18 cellular contexts compared by ENCODE assay signal in the genomic region with DNA sequence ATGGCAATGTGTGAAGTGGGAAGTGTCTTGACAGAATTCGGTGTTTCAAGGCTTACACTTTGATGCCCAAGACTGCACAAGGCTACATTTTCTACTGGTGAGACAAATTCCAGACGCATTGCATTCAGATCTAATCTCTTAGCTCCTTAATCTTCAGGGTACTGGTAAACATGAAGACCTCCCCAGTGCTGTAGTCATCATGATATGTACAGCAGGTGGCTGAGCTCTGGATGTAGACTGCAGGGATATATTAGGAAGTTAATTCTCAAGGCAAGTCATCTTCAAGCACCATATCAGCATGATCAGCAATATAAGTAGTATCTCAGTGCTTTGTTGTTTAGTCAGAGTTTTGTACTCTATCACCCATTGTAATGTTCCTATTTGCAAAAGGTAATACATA.
DNase-seq lines count a peak whose midpoint lies in the region; ATAC-seq, FAIRE-seq and TF ChIP-seq lines count a peak whose summit lies in the region.
"Had no signal": no experiment of that assay in that cellular context is flagged by ENCODE, and none has a peak within 500 bp of the region (broad histone marks: within the 10 kb centered on the region; RNA-seq: fewer than 3 reads in every experiment).

No MANE protein-coding gene starts in this region.

- WGBS in K562 (ENCODE audit: insufficient coverage, low coverage, missing lambda C conversion rate) = 65% methylated on average over 2 of the region's 2 CpGs

- CTCF ChIA-PET in T-cell (lab: Charles Lee) (interaction anchor here (0.5 to 6.4 kb wide), 20 partner anchors 10 to 298 kb away, joined by 3 to 103 read pairs (median 4); a partner anchor contains a TSS), K562 (lab: Yijun Ruan, JAX; ENCODE audit: low intra/inter-chr PET ratio) (no interaction called here)

- peaks cover 47% of the 10 kb centered on the region for H3K79me2 ChIP-seq in K562 (ENCODE audit: control insufficient read depth, insufficient read depth, low read length)

- in situ Hi-C loops in K562 (cut with MboI) = no loop called here

- H3K4me3 Mint-ChIP-seq in stimulated activated naive CD8-positive, alpha-beta T cell treated with anti-CD3 and anti-CD28 coated beads, Interleukin-15, Interleukin-2, amounts not matched to agents 100 ng/mL and 50 ng/mL, for 24 hours = no peak overlapping the region
- peak overlapping the region; percentile 26 to 50 (median 49) for H3K4me3 Mint-ChIP-seq in T-cell

- H3K27me3 ChIP-seq in K562 (ENCODE audit: control insufficient read depth in 2 of 2, insufficient read depth in 2 of 2, low read length in 2 of 2) (no peaks in the 10 kb centered on the region), SJCRH30 (peaks cover 9% of the 10 kb centered on the region; the same call in 1 of the 2 replicates)
- H3K27me3 ChIP-seq: brain microvascular endothelial cell, right atrium auricular region, tibial nerve had no signal

- peaks cover 92% of the 10 kb centered on the region for H3K36me3 Mint-ChIP-seq in stimulated activated naive CD8-positive, alpha-beta T cell treated with anti-CD3 and anti-CD28 coated beads, Interleukin-15, Interleukin-2, amounts not matched to agents 100 ng/mL and 50 ng/mL, for 24 hours (ENCODE audit: low read depth)
- peaks cover 65% of the 10 kb centered on the region for H3K36me3 Mint-ChIP-seq in T-cell

- H3K27ac Mint-ChIP-seq in stimulated activated naive CD8-positive, alpha-beta T cell treated with anti-CD3 and anti-CD28 coated beads, Interleukin-15, Interleukin-2, amounts not matched to agents 100 ng/mL and 50 ng/mL, for 24 hours = peak overlapping the region; percentile 91
- H3K27ac Mint-ChIP-seq in T-cell = peak overlapping the region; percentile 89 to 99

- peaks cover 4% of the 10 kb centered on the region for H3K9me3 Mint-ChIP-seq in stimulated activated naive CD8-positive, alpha-beta T cell treated with anti-CD3 and anti-CD28 coated beads, Interleukin-15, Interleukin-2, amounts not matched to agents 100 ng/mL and 50 ng/mL, for 24 hours
- no peaks in the 10 kb centered on the region for H3K9me3 Mint-ChIP-seq in T-cell

- DNase-seq in stimulated activated naive CD8-positive, alpha-beta T cell treated with anti-CD3 and anti-CD28 coated beads, Interleukin-15, Interleukin-2, amounts not matched to agents 100 U/mL and 50 U/mL, for 24 hours = no peak
- DNase-seq in T-cell (no peak), K562 (ENCODE audit: extremely low read depth in 1 of 4, low spot score in 3 of 4) (no peak), SJCRH30 (no peak), H54 (ENCODE audit: insufficient read length, low spot score) (no peak), 8988T (no peak)
- DNase-seq: brain microvascular endothelial cell, left ventricle myocardium superior, NCI-H1417, NCI-H526 had no signal

- H3K4me3 ChIP-seq in K562 (no peak overlapping the region), SJCRH30 (no peak overlapping the region)
- H3K4me3 ChIP-seq: right atrium auricular region, tibial nerve had no signal

- H3K27me3 Mint-ChIP-seq in stimulated activated naive CD8-positive, alpha-beta T cell treated with anti-CD3 and anti-CD28 coated beads, Interleukin-15, Interleukin-2, amounts not matched to agents 100 ng/mL and 50 ng/mL, for 24 hours = no peaks in the 10 kb centered on the region
- no peaks in the 10 kb centered on the region for H3K27me3 Mint-ChIP-seq in T-cell

- TF ChIP-seq RAD21 in K562 (CRISPR knock-in tag; conservative IDR thresholded peaks at IDR 0.05 in 1 of 2, IDR thresholded peaks at IDR 0.05 in 1 of 2) = no peak

- H3K9me1 ChIP-seq in K562 (ENCODE audit: control insufficient read depth, insufficient read depth, low read length) = no peaks in the 10 kb centered on the region

- POLR2A ChIA-PET in T-cell (lab: Charles Lee) (interaction anchor here (0.6 to 3.1 kb wide), 6 partner anchors 16 to 58 kb away, joined by 3 to 22 read pairs (median 4); no protein-coding TSS in a partner anchor), K562 (lab: Yijun Ruan, JAX) (interaction anchor here (0.5 to 1.2 kb wide), 4 partner anchors 11 to 155 kb away, joined by 3 to 4 read pairs (median 4); no protein-coding TSS in a partner anchor)

- no TSS peak for BruUV-seq in K562 (replicated peaks; lab: Mats Ljungman, UMichigan)

- no peak overlapping the region for H3K9ac ChIP-seq in K562 (ENCODE audit: insufficient read depth in 1 of 2, low read depth in 2 of 2, low read length in 2 of 2)

- TF ChIP-seq EP300 in K562 (IDR thresholded peaks at IDR 0.05; ENCODE audit: low read length) = no peak

- H3K4me2 ChIP-seq in K562 (ENCODE audit: insufficient read depth, low read length) = no peak overlapping the region

- TF ChIP-seq CTCF in K562 (IDR thresholded peaks at IDR 0.05 in 2 of 3, conservative IDR thresholded peaks at IDR 0.05 in 1 of 3; ENCODE audit: insufficient read depth in 2 of 3, low read depth in 1 of 3, low read length in 3 of 3) = no peak

- TF ChIP-seq POLR2A in K562 (conservative IDR thresholded peaks at IDR 0.05) (no peak), H54 (IDR thresholded peaks at IDR 0.05; ENCODE audit: low read depth, low read length) (no peak)

- intact Hi-C loops in K562 (cut with micrococcal nuclease) = loop anchor here (5.0 kb wide), 3 partner anchors 51 to 224 kb away; no protein-coding TSS in a partner anchor

- peaks cover 98% of the 10 kb centered on the region for H3K4me1 Mint-ChIP-seq in stimulated activated naive CD8-positive, alpha-beta T cell treated with anti-CD3 and anti-CD28 coated beads, Interleukin-15, Interleukin-2, amounts not matched to agents 100 ng/mL and 50 ng/mL, for 24 hours (ENCODE audit: low read depth)
- peaks cover 98 to 100% (median 98%) of the 10 kb centered on the region in 3 donors for H3K4me1 Mint-ChIP-seq in T-cell

- H3K36me3 ChIP-seq in K562 (ENCODE audit: control insufficient read depth, insufficient read depth, low read length) = peaks cover 88% of the 10 kb centered on the region
- no peaks in the 10 kb centered on the region for H3K36me3 ChIP-seq in SJCRH30
- H3K36me3 ChIP-seq: brain microvascular endothelial cell, right atrium auricular region, tibial nerve had no signal

- H3K27ac ChIP-seq in K562 (ENCODE audit: extremely low read depth, low read depth, low read length) (no peak overlapping the region), SJCRH30 (no peak overlapping the region)
- H3K27ac ChIP-seq: brain microvascular endothelial cell, right atrium auricular region, tibial nerve, VCaP had no signal

- H3K4me1 ChIP-seq in K562 (replicated peaks in 1 of 2; ENCODE audit: control insufficient read depth in 2 of 2, insufficient read depth in 2 of 2, low read length in 2 of 2) (peaks cover 1 to 14% of the 10 kb centered on the region in 2 experiments; a peak in 4 of 5 replicates), SJCRH30 (no peaks in the 10 kb centered on the region)
- H3K4me1 ChIP-seq: right atrium auricular region had no signal

- H2AFZ ChIP-seq in K562 (ENCODE audit: low read depth, low read length) = no peak overlapping the region

- no peaks in the 10 kb centered on the region for H4K20me1 ChIP-seq in K562 (replicated peaks; ENCODE audit: control insufficient read depth, insufficient read depth, low read length)

- no peak for ATAC-seq in stimulated activated naive CD8-positive, alpha-beta T cell treated with anti-CD3 and anti-CD28 coated beads, Interleukin-15, Interleukin-2, amounts not matched to agents 100 U/mL and 50 U/mL, for 24 hours
- ATAC-seq in T-cell (replicated peaks in 1 of 4) = peak in 1 of 4 experiments; percentile 5
- no peak for ATAC-seq in K562
- ATAC-seq: left ventricle myocardium superior had no signal

- H3K9me3 ChIP-seq in K562 (replicated peaks; ENCODE audit: control insufficient read depth, insufficient read depth, low read depth, low read length) (peaks cover 3% of the 10 kb centered on the region), SJCRH30 (replicated peaks) (peaks cover 7% of the 10 kb centered on the region; the same call in 1 of the 2 replicates)

- FAIRE-seq in K562 (lab: Jason Lieb, UNC) = no peak
- no peak for FAIRE-seq in H54 (lab: Jason Lieb, UNC)
- FAIRE-seq: endothelial cell of umbilical vein, G401.6, GM19239, H1 had no signal

TF ChIP-seq in K562, 482 proteins besides CTCF, POLR2A, EP300 and RAD21 (continues in another document):
- TF ChIP-seq DIDO1 (tag; IDR thresholded peaks at IDR 0.05; ENCODE audit: low read depth) (no peak), MAFG (tag; conservative IDR thresholded peaks at IDR 0.05) (peak; percentile 62), GATA2 (CRISPR knock-in tag; IDR thresholded peaks at IDR 0.05) (no peak), ZNF134 (CRISPR knock-in tag; conservative IDR thresholded peaks at IDR 0.05) (no peak), ZNF696 (CRISPR knock-in tag; conservative IDR thresholded peaks at IDR 0.05) (no peak), DNMT1 (IDR thresholded peaks at IDR 0.05) (no peak), HNRNPUL1 (IDR thresholded peaks at IDR 0.05; ENCODE audit: low read length) (no peak), RBM39 (optimal IDR thresholded peaks at IDR 0.05; ENCODE audit: low read depth, low read length) (no peak), BACH1 (tag; IDR thresholded peaks at IDR 0.05) (no peak), ZNF316 (IDR thresholded peaks at IDR 0.05) (peak; percentile 81), SP2 (IDR thresholded peaks at IDR 0.05; ENCODE audit: extremely low read depth, low read depth, low read length, poor library complexity, severe bottlenecking) (no peak), ZFP1 (CRISPR knock-in tag; IDR thresholded peaks at IDR 0.05) (no peak), GABPA (tag; conservative IDR thresholded peaks at IDR 0.05; ENCODE audit: low read depth) (no peak), FUS (optimal IDR thresholded peaks at IDR 0.05; ENCODE audit: low read depth, low read length) (no peak), C11orf30 (IDR thresholded peaks at IDR 0.05; ENCODE audit: low read depth) (peak; percentile 66), ZNF586 (CRISPR knock-in tag; conservative IDR thresholded peaks at IDR 0.05) (no peak)
- TF ChIP-seq, protein P1, sequence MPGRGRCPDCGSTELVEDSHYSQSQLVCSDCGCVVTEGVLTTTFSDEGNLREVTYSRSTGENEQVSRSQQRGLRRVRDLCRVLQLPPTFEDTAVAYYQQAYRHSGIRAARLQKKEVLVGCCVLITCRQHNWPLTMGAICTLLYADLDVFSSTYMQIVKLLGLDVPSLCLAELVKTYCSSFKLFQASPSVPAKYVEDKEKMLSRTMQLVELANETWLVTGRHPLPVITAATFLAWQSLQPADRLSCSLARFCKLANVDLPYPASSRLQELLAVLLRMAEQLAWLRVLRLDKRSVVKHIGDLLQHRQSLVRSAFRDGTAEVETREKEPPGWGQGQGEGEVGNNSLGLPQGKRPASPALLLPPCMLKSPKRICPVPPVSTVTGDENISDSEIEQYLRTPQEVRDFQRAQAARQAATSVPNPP (IDR thresholded peaks at IDR 0.05; ENCODE audit: borderline replicate concordance, insufficient read depth, insufficient read length) = no peak
- TF ChIP-seq, protein P2, sequence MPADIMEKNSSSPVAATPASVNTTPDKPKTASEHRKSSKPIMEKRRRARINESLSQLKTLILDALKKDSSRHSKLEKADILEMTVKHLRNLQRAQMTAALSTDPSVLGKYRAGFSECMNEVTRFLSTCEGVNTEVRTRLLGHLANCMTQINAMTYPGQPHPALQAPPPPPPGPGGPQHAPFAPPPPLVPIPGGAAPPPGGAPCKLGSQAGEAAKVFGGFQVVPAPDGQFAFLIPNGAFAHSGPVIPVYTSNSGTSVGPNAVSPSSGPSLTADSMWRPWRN (IDR thresholded peaks at IDR 0.05; ENCODE audit: low read depth) = no peak
